In the genomic region with DNA sequence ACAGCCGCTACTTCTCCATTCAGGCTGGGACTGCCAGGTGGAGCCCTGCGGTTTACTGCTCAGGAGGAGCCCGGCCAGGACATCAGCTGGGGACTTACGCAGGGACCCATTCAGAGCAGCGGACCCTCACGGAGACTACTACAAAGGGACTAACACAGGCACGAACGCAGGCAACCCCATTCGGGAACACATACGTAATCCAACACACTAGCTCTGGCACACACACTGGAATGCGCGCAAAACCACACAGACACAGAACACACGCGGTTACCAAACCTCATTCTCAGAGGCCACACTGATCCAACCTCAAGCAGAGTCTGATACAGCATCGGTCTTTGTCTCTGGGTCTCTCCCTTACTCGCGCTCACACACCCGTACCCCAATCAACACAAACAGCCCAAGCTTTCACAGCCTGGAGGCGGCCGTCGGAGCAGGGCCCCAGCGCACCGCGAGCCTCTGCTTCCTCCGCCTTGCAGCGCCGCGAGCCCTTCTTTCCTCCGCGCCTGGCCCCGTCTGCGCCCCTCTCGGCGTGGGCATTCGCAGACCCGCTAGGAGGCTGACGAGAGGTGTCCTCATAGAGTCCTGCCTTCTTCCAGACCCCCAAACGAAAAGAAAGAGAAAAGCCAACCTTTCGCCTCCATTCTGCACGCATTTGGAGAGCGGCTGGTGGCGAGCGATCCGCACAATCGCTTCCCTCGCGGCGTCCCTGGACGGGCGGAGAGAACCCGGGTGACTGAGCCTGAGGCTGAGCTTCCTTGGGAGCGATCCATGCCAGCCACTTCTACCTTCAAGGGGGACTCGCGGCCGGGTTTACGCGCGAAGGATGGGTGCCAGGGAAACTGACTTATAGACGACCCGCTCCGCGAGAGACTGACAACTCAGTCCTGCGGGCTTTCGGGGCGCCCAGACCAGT, we compare ENCODE assay signal across 1 cellular context.
TF ChIP-seq lines count a peak whose summit lies in the region.

No MANE protein-coding gene starts in this region.

TF ChIP-seq in HEK293, 187 proteins besides CTCF, POLR2A, EP300 and RAD21 (continued from another document):
- TF ChIP-seq, protein P1, sequence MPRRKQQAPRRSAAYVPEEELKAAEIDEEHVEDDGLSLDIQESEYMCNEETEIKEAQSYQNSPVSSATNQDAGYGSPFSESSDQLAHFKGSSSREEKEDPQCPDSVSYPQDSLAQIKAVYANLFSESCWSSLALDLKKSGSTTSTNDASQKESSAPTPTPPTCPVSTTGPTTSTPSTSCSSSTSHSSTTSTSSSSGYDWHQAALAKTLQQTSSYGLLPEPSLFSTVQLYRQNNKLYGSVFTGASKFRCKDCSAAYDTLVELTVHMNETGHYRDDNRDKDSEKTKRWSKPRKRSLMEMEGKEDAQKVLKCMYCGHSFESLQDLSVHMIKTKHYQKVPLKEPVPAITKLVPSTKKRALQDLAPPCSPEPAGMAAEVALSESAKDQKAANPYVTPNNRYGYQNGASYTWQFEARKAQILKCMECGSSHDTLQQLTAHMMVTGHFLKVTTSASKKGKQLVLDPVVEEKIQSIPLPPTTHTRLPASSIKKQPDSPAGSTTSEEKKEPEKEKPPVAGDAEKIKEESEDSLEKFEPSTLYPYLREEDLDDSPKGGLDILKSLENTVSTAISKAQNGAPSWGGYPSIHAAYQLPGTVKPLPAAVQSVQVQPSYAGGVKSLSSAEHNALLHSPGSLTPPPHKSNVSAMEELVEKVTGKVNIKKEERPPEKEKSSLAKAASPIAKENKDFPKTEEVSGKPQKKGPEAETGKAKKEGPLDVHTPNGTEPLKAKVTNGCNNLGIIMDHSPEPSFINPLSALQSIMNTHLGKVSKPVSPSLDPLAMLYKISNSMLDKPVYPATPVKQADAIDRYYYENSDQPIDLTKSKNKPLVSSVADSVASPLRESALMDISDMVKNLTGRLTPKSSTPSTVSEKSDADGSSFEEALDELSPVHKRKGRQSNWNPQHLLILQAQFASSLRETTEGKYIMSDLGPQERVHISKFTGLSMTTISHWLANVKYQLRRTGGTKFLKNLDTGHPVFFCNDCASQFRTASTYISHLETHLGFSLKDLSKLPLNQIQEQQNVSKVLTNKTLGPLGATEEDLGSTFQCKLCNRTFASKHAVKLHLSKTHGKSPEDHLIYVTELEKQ (tag by site-specific recombination; IDR thresholded peaks at IDR 0.05; ENCODE audit: borderline replicate concordance), result no peak
- no peak for TF ChIP-seq BCL11A (tag by site-specific recombination; IDR thresholded peaks at IDR 0.05; ENCODE audit: low read depth)
- no peak for TF ChIP-seq ZSCAN30 (tag by site-specific recombination; IDR thresholded peaks at IDR 0.05)
- no peak for TF ChIP-seq ZNF140 (tag by site-specific recombination; IDR thresholded peaks at IDR 0.05)
